Comparison of ENCODE assay signal across 8 cellular contexts in genomic region chr11:114226283-114226859, GRCh38.
"Had no signal": no experiment of that assay in that cellular context is flagged by ENCODE, and none has a peak within 500 bp of the region (broad histone marks: within the 10 kb centered on the region; RNA-seq: fewer than 3 reads in every experiment).

No MANE protein-coding gene starts in this region.

- H3K27ac ChIP-seq: esophagus muscularis mucosa, skin epidermis had no signal

- H3K27ac Mint-ChIP-seq: activated CD4-positive, alpha-beta T cell treated with anti-CD3 and anti-CD28 coated beads for 36 hours; activated naive CD4-positive, alpha-beta T cell treated with anti-CD3 and anti-CD28 coated beads, Interleukin-2, amount 10 ng/mL, durations not matched to agents 7 days and 5 days; activated T-helper 2 cell treated with anti-CD3 and anti-CD28 coated beads, Interferon-gamma antibody, Interleukin-2, Interleukin-4, amounts not matched to agents 10 μg/mL and 5 μg/mL and 100 μg/mL, durations not matched to agents 14 hours and 24 hours and 36 hours had no signal

- H3K9me3 ChIP-seq: esophagus muscularis mucosa had no signal

- H3K27me3 Mint-ChIP-seq: activated CD4-positive, alpha-beta T cell treated with anti-CD3 and anti-CD28 coated beads for 36 hours had no signal

- H3K27me3 ChIP-seq: dorsolateral prefrontal cortex, esophagus muscularis mucosa had no signal

- H3K9me3 Mint-ChIP-seq: activated naive CD4-positive, alpha-beta T cell treated with anti-CD3 and anti-CD28 coated beads, Interleukin-2, amount 10 ng/mL, durations not matched to agents 7 days and 5 days; activated T-helper 2 cell treated with anti-CD3 and anti-CD28 coated beads, Interferon-gamma antibody, Interleukin-2, Interleukin-4, amounts not matched to agents 10 μg/mL and 5 μg/mL and 100 μg/mL, durations not matched to agents 14 hours and 24 hours and 36 hours had no signal

- H3K4me3 ChIP-seq: dorsolateral prefrontal cortex, esophagus muscularis mucosa, skin epidermis had no signal

- H3K4me3 Mint-ChIP-seq: activated CD4-positive, alpha-beta T cell treated with anti-CD3 and anti-CD28 coated beads for 36 hours; activated naive CD4-positive, alpha-beta T cell treated with anti-CD3 and anti-CD28 coated beads, Interleukin-2, amount 10 ng/mL, durations not matched to agents 7 days and 5 days had no signal

- H3K36me3 Mint-ChIP-seq: activated naive CD4-positive, alpha-beta T cell treated with anti-CD3 and anti-CD28 coated beads, Interleukin-2, amount 10 ng/mL, durations not matched to agents 7 days and 5 days had no signal

- ATAC-seq: activated CD4-positive, alpha-beta T cell treated with anti-CD3 and anti-CD28 coated beads for 36 hours had no signal

- DNase-seq: activated CD4-positive, alpha-beta T cell treated with anti-CD3 and anti-CD28 coated beads for 36 hours; activated naive CD4-positive, alpha-beta T cell treated with anti-CD3 and anti-CD28 coated beads, Interleukin-2, amount 10 ng/mL, durations not matched to agents 7 days and 5 days; activated T-cell treated with anti-CD3 and anti-CD28 coated beads for 4 hours; dorsolateral prefrontal cortex; mesenchymal stem cell had no signal
